Comparison of ENCODE assay signal across 8 cellular contexts in genomic region chr11:447923-448731, GRCh38. TPM values are rescaled to one million over a fixed set of nuclear protein-coding genes. Genes with fewer than 3 reads are reported as not detected.
A peak's percentile ranks its signal among the peaks of the same experiment; 100 is the strongest.
DNase-seq lines count a peak whose midpoint lies in the region; ATAC-seq and TF ChIP-seq lines count a peak whose summit lies in the region.

No MANE protein-coding gene starts in this region.

- DNase-seq in GM12865 (ENCODE audit: low read depth) (peak; percentile 96), NCI-H1436 treated with DMSO at 0.1 percent for 48 hours (lab: John Stamatoyannopoulos, UW) (peak; percentile 57), T-cell (peak; percentile 81 to 98 (median 93)), amniotic epithelial cell (ENCODE audit: low read depth) (peak; percentile 83), left ventricle myocardium superior (peak; percentile 98), prostate gland (ENCODE audit: low spot score) (peak; percentile 93), ureter (ENCODE audit: low spot score) (peak; percentile 95)

- POLR2A ChIA-PET in T-cell (lab: Charles Lee), result interaction anchor here (0.6 to 2.8 kb wide), 2 partner anchors 41 to 134 kb away, joined by 3 to 11 read pairs; partner anchors contain the start of gene IFITM1 (in 1 of the 2)

- no peaks in the 10 kb centered on the region for H3K9me3 Mint-ChIP-seq in T-cell

- H3K27ac Mint-ChIP-seq in T-cell, result peak overlapping the region; percentile 92 to 95

- no peaks in the 10 kb centered on the region for H3K36me3 ChIP-seq in prostate gland

- TF ChIP-seq CTCF in GM12865 (IDR thresholded peaks at IDR 0.05; ENCODE audit: insufficient read depth, low read depth, low read length, missing control alignments) (peak; percentile 82), prostate gland (IDR thresholded peaks at IDR 0.05) (peak; percentile 94 to 97 (median 96))

- H3K36me3 Mint-ChIP-seq in T-cell, result peaks cover 4% of the 10 kb centered on the region

- peaks cover 9 to 19% (median 19%) of the 10 kb centered on the region in 3 donors for H3K4me1 Mint-ChIP-seq in T-cell

- CTCF ChIA-PET in T-cell (lab: Charles Lee), result interaction anchor here (0.6 to 4.1 kb wide), 7 partner anchors 34 to 241 kb away, joined by 3 to 38 read pairs (median 5); partner anchors contain the start of genes BET1L (in 1 of the 2), RIC8A (in 1 of the 2) and SIGIRR (in 1 of the 2)

- H3K27me3 ChIP-seq in prostate gland (replicated peaks; ENCODE audit: insufficient read depth), result no peaks in the 10 kb centered on the region

- H3K27ac ChIP-seq in prostate gland, result peak overlapping the region; percentile 90 to 94

- peaks cover 6% of the 10 kb centered on the region for H3K4me1 ChIP-seq in prostate gland (replicated peaks)

- no peaks in the 10 kb centered on the region for H3K27me3 Mint-ChIP-seq in T-cell

- TF ChIP-seq POLR2A in prostate gland (IDR thresholded peaks at IDR 0.05), result peak; percentile 85

- intact Hi-C loops in left ventricle myocardium superior (cut with micrococcal nuclease) (no loop called here), prostate gland (cut with DNase I) (loop anchor here (5.0 kb wide), 2 partner anchors 41 to 241 kb away; partner anchors contain the start of genes BET1L and RIC8A)

- H3K9me3 ChIP-seq in prostate gland, result no peaks in the 10 kb centered on the region

- WGBS in prostate gland, result 3% methylated on average over 49 of the region's 55 CpGs

- H3K4me3 ChIP-seq in GM12865 (ENCODE audit: low read depth, low read length) (peak overlapping the region; percentile 80), prostate gland (peak overlapping the region; percentile 42 to 60)

- peak overlapping the region; percentile 84 to 87 (median 86) for H3K4me3 Mint-ChIP-seq in T-cell

- peak; percentile 49 for ATAC-seq in HG02759 (IDR thresholded peaks at IDR 0.05; ENCODE audit: unreplicated experiment)
- ATAC-seq in T-cell (replicated peaks in 1 of 4), result peak; percentile 65 to 72 (median 65)
- ATAC-seq in left ventricle myocardium superior, result peak; percentile 85

RNA-seq across cellular contexts. Expression of gene PTDSS2, which starts 2.0 kb away (rescaled TPM):
- total RNA-seq in T-cell (10 to 100 TPM; 22.4 to 33.5 (median 28.7) TPM), left ventricle myocardium superior (31.8 TPM), prostate gland (10 to 100 TPM; 46.3 to 50.3 TPM), ureter (28.6 TPM)

RNA-seq across cellular contexts. Expression of gene ANO9, which starts 6.3 kb away (rescaled TPM):
- total RNA-seq in T-cell, result 100 to 1,000 TPM; 103 to 128 (median 120) TPM
- 1.3 TPM for total RNA-seq in left ventricle myocardium superior
- total RNA-seq in prostate gland, result 1 to 10 TPM; 8.4 to 9.1 TPM
- 17.9 TPM for total RNA-seq in ureter

RNA-seq across cellular contexts. Expression of gene SIGIRR, which starts 33.3 kb away (rescaled TPM):
- 100 to 1,000 TPM; 395 to 488 (median 460) TPM for total RNA-seq in T-cell
- total RNA-seq in left ventricle myocardium superior, result 47.5 TPM
- 10 to 100 TPM; 40.4 to 75.6 TPM for total RNA-seq in prostate gland
- 73.9 TPM for total RNA-seq in ureter

RNA-seq across cellular contexts. Expression of gene PKP3, which starts 54.1 kb away (rescaled TPM):
- total RNA-seq in T-cell (under 1 TPM in 4 of 5 donors, not detected in 1; 0.32 to 0.85 (median 0.47) TPM), left ventricle myocardium superior (0.84 TPM), prostate gland (10 to 100 TPM; 58.6 to 88.4 TPM), ureter (78.5 TPM)

RNA-seq across cellular contexts. Expression of gene RNH1, which starts 58.9 kb away (rescaled TPM):
- total RNA-seq in T-cell (100 to 1,000 TPM; 126 to 141 (median 131) TPM), left ventricle myocardium superior (171 TPM), prostate gland (100 to 1,000 TPM; 221 to 272 TPM), ureter (182 TPM)

Comparison
In these comparisons a context has a peak if more than half of its experiments do, and no peak if none do; other contexts are left out.
1. Peak in every context shown above with its lines: DNase-seq, ATAC-seq, H3K4me3 ChIP-seq and H3K27ac ChIP-seq.